ENCODE assay signal across 37 cellular contexts in genomic region chr7:29132980-29133379, GRCh38. TPM values are rescaled to one million over a fixed set of nuclear protein-coding genes. Genes with fewer than 3 reads are reported as not detected.
"Had no signal": no experiment of that assay in that cellular context is flagged by ENCODE, and none has a peak within 500 bp of the region (broad histone marks: within the 10 kb centered on the region; RNA-seq: fewer than 3 reads in every experiment).

No MANE protein-coding gene starts in this region.

- H3K27ac ChIP-seq: ascending aorta, cardiac muscle cell, VCaP had no signal

- FAIRE-seq: bronchial epithelial cell, TTC549 had no signal

- H3K27ac Mint-ChIP-seq: activated B cell treated with CpG ODN at 0.5 μM for 24 hours; activated CD4-positive, alpha-beta memory T cell treated with anti-CD3 and anti-CD28 coated beads, Interleukin-2, amount 10 ng/mL, durations not matched to agents 7 days and 5 days; activated CD4-positive, alpha-beta T cell treated with anti-CD3 and anti-CD28 coated beads, Interleukin-2, amount 10 ng/mL, durations not matched to agents 24 days and 14 days; activated CD8-positive, alpha-beta memory T cell treated with anti-CD3 and anti-CD28 coated beads, Interleukin-2, amount 10 ng/mL, durations not matched to agents 7 days and 5 days; activated CD8-positive, alpha-beta T cell treated with anti-CD3 and anti-CD28 coated beads, Interleukin-2, amount 10 ng/mL, durations not matched to agents 7 days and 5 days; activated naive CD4-positive, alpha-beta T cell treated with anti-CD3 and anti-CD28 coated beads, Interleukin-2, amount 10 ng/mL, durations not matched to agents 7 days and 5 days; activated naive CD4-positive, alpha-beta T cell treated with anti-CD3 and anti-CD28 coated beads, Interleukin-2, amount 50 U/mL, for 24 hours; activated naive CD8-positive, alpha-beta T cell; activated naive CD8-positive, alpha-beta T cell treated with anti-CD3 and anti-CD28 coated beads, Interleukin-2, amount 10 ng/mL, durations not matched to agents 7 days and 5 days; activated naive CD8-positive, alpha-beta T cell treated with anti-CD3 and anti-CD28 coated beads, Interleukin-2, amount 50 U/mL, for 24 hours; activated T-cell treated with anti-CD3 and anti-CD28 coated beads, Interleukin-2, amount 50 U/mL, for 72 hours; activated T-helper 1 cell treated with anti-CD3 and anti-CD28 coated beads, Interleukin-12 subunit alpha, Interleukin-12 subunit beta, Interleukin-2, Interleukin-4 antibody, amounts not matched to agents 30 ng/mL and 10 ng/mL and 1 ng/mL, durations not matched to agents 14 hours and 24 hours and 36 hours; activated T-helper 17 cell treated with anti-CD3 and anti-CD28 coated beads, Interleukin-2, amount 50 U/mL, for 72 hours; brain; T-helper 1 cell treated with Interleukin-12 subunit alpha and Interleukin-12 subunit beta and Interleukin-4 antibody, amounts not matched to agents 30 μg/mL and 1 μg/mL, for 36 hours; T-helper 2 cell treated with Interferon-gamma antibody and Interleukin-4, amounts not matched to agents 5 μg/mL and 100 μg/mL, for 36 hours had no signal

- DNase-seq: activated B cell treated with CpG ODN at 0.5 μM for 24 hours; activated CD4-positive, alpha-beta memory T cell treated with anti-CD3 and anti-CD28 coated beads, Interleukin-2, amount 10 ng/mL, durations not matched to agents 7 days and 5 days; activated CD4-positive, alpha-beta T cell treated with anti-CD3 and anti-CD28 coated beads for 4 hours; activated CD4-positive, alpha-beta T cell treated with anti-CD3 and anti-CD28 coated beads, Interleukin-2, amount 10 ng/mL, durations not matched to agents 24 days and 14 days; activated CD4-positive, alpha-beta T cell treated with anti-CD3 and anti-CD28 coated beads, Interleukin-2, amount 50 U/mL, for 48 hours; activated CD4-positive, CD25-positive, alpha-beta regulatory T cell treated with anti-CD3 and anti-CD28 coated beads, Interleukin-2, amount 50 U/mL, for 72 hours; activated CD8-positive, alpha-beta memory T cell treated with anti-CD3 and anti-CD28 coated beads for 24 hours; activated CD8-positive, alpha-beta memory T cell treated with anti-CD3 and anti-CD28 coated beads, Interleukin-2, amount 10 ng/mL, durations not matched to agents 7 days and 5 days; activated CD8-positive, alpha-beta memory T cell treated with anti-CD3 and anti-CD28 coated beads, Interleukin-2, amount 50 U/mL, for 48 hours; activated CD8-positive, alpha-beta T cell treated with anti-CD3 and anti-CD28 coated beads, Interleukin-2, amount 10 ng/mL, durations not matched to agents 7 days and 5 days; activated effector memory CD4-positive, alpha-beta T cell treated with anti-CD3 and anti-CD28 coated beads, Interleukin-2, amount 50 U/mL, for 16 hours; activated naive CD4-positive, alpha-beta T cell treated with anti-CD3 and anti-CD28 coated beads, Interleukin-2, amount 10 ng/mL, durations not matched to agents 7 days and 5 days; activated naive CD4-positive, alpha-beta T cell treated with Interleukin-2 at 50 U/mL for 16 hours; activated naive CD8-positive, alpha-beta T cell treated with anti-CD3 and anti-CD28 coated beads, Interleukin-2, amount 10 ng/mL, durations not matched to agents 7 days and 5 days; activated naive CD8-positive, alpha-beta T cell treated with anti-CD3 and anti-CD28 coated beads, Interleukin-2, amount 50 U/mL, for 24 hours; activated T-cell treated with anti-CD3 and anti-CD28 coated beads, Interleukin-2, amount 50 U/mL, for 4 hours; activated T-cell treated with anti-CD3 and anti-CD28 coated beads, Interleukin-2, amount 50 U/mL, for 72 hours; amygdala; anterior cingulate cortex; caudate nucleus; cerebellar nuclear complex; T-helper 1 cell; T-helper 2 cell; T-helper 9 cell had no signal

- H3K36me3 ChIP-seq: ascending aorta, cardiac muscle cell had no signal

- H3K36me3 Mint-ChIP-seq: activated CD8-positive, alpha-beta memory T cell treated with anti-CD3 and anti-CD28 coated beads, Interleukin-2, amount 10 ng/mL, durations not matched to agents 7 days and 5 days; activated naive CD4-positive, alpha-beta T cell treated with anti-CD3 and anti-CD28 coated beads, Interleukin-2, amount 10 ng/mL, durations not matched to agents 7 days and 5 days; activated naive CD4-positive, alpha-beta T cell treated with anti-CD3 and anti-CD28 coated beads, Interleukin-2, amount 50 U/mL, for 24 hours; activated naive CD8-positive, alpha-beta T cell; activated naive CD8-positive, alpha-beta T cell treated with anti-CD3 and anti-CD28 coated beads, Interleukin-2, amount 10 ng/mL, durations not matched to agents 7 days and 5 days; brain had no signal

- H3K4me1 ChIP-seq: ascending aorta had no signal

- H3K27me3 ChIP-seq: ascending aorta, cardiac muscle cell had no signal

- H3K4me3 Mint-ChIP-seq: activated B cell treated with CpG ODN at 0.5 μM for 24 hours; activated CD4-positive, alpha-beta memory T cell treated with anti-CD3 and anti-CD28 coated beads, Interleukin-2, amount 10 ng/mL, durations not matched to agents 7 days and 5 days; activated CD4-positive, alpha-beta T cell treated with anti-CD3 and anti-CD28 coated beads, Interleukin-2, amount 10 ng/mL, durations not matched to agents 24 days and 14 days; activated CD8-positive, alpha-beta memory T cell treated with anti-CD3 and anti-CD28 coated beads, Interleukin-2, amount 10 ng/mL, durations not matched to agents 7 days and 5 days; activated CD8-positive, alpha-beta T cell treated with anti-CD3 and anti-CD28 coated beads, Interleukin-2, amount 10 ng/mL, durations not matched to agents 7 days and 5 days; activated naive CD4-positive, alpha-beta T cell treated with anti-CD3 and anti-CD28 coated beads, Interleukin-2, amount 10 ng/mL, durations not matched to agents 7 days and 5 days; activated naive CD4-positive, alpha-beta T cell treated with anti-CD3 and anti-CD28 coated beads, Interleukin-2, amount 50 U/mL, for 24 hours; activated naive CD8-positive, alpha-beta T cell; activated naive CD8-positive, alpha-beta T cell treated with anti-CD3 and anti-CD28 coated beads, Interleukin-2, amount 10 ng/mL, durations not matched to agents 7 days and 5 days; activated naive CD8-positive, alpha-beta T cell treated with anti-CD3 and anti-CD28 coated beads, Interleukin-2, amount 50 U/mL, for 24 hours; activated T-cell treated with anti-CD3 and anti-CD28 coated beads, Interleukin-2, amount 50 U/mL, for 4 hours; activated T-cell treated with anti-CD3 and anti-CD28 coated beads, Interleukin-2, amount 50 U/mL, for 72 hours; activated T-helper 1 cell treated with anti-CD3 and anti-CD28 coated beads, Interleukin-12 subunit alpha, Interleukin-12 subunit beta, Interleukin-2, Interleukin-4 antibody, amounts not matched to agents 30 ng/mL and 10 ng/mL and 1 ng/mL, durations not matched to agents 14 hours and 24 hours and 36 hours; activated T-helper 17 cell treated with anti-CD3 and anti-CD28 coated beads, Interleukin-2, amount 50 U/mL, for 72 hours; brain; central memory CD8-positive, alpha-beta T cell; T-helper 1 cell treated with Interleukin-12 subunit alpha and Interleukin-12 subunit beta and Interleukin-4 antibody, amounts not matched to agents 30 μg/mL and 1 μg/mL, for 36 hours; T-helper 2 cell treated with Interferon-gamma antibody and Interleukin-4, amounts not matched to agents 5 μg/mL and 100 μg/mL, for 36 hours had no signal

- H3K9me3 Mint-ChIP-seq: activated CD4-positive, alpha-beta memory T cell treated with anti-CD3 and anti-CD28 coated beads, Interleukin-2, amount 10 ng/mL, durations not matched to agents 7 days and 5 days; activated CD4-positive, alpha-beta T cell treated with anti-CD3 and anti-CD28 coated beads, Interleukin-2, amount 10 ng/mL, durations not matched to agents 24 days and 14 days; activated naive CD4-positive, alpha-beta T cell treated with anti-CD3 and anti-CD28 coated beads, Interleukin-2, amount 10 ng/mL, durations not matched to agents 7 days and 5 days; activated naive CD4-positive, alpha-beta T cell treated with anti-CD3 and anti-CD28 coated beads, Interleukin-2, amount 50 U/mL, for 24 hours; activated naive CD8-positive, alpha-beta T cell treated with anti-CD3 and anti-CD28 coated beads, Interleukin-2, amount 10 ng/mL, durations not matched to agents 7 days and 5 days; activated T-cell treated with anti-CD3 and anti-CD28 coated beads, Interleukin-2, amount 50 U/mL, for 4 hours; activated T-helper 1 cell treated with anti-CD3 and anti-CD28 coated beads, Interleukin-12 subunit alpha, Interleukin-12 subunit beta, Interleukin-2, Interleukin-4 antibody, amounts not matched to agents 30 ng/mL and 10 ng/mL and 1 ng/mL, durations not matched to agents 14 hours and 24 hours and 36 hours; activated T-helper 17 cell treated with anti-CD3 and anti-CD28 coated beads, Interleukin-2, amount 50 U/mL, for 72 hours; central memory CD8-positive, alpha-beta T cell; T-helper 1 cell treated with Interleukin-12 subunit alpha and Interleukin-12 subunit beta and Interleukin-4 antibody, amounts not matched to agents 30 μg/mL and 1 μg/mL, for 36 hours; T-helper 2 cell treated with Interferon-gamma antibody and Interleukin-4, amounts not matched to agents 5 μg/mL and 100 μg/mL, for 36 hours had no signal

- H3K4me1 Mint-ChIP-seq: activated B cell treated with CpG ODN at 0.5 μM for 24 hours; activated CD4-positive, alpha-beta memory T cell treated with anti-CD3 and anti-CD28 coated beads, Interleukin-2, amount 10 ng/mL, durations not matched to agents 7 days and 5 days; activated CD4-positive, alpha-beta T cell treated with anti-CD3 and anti-CD28 coated beads, Interleukin-2, amount 10 ng/mL, durations not matched to agents 24 days and 14 days; activated CD8-positive, alpha-beta memory T cell treated with anti-CD3 and anti-CD28 coated beads, Interleukin-2, amount 10 ng/mL, durations not matched to agents 7 days and 5 days; activated naive CD4-positive, alpha-beta T cell treated with anti-CD3 and anti-CD28 coated beads, Interleukin-2, amount 10 ng/mL, durations not matched to agents 7 days and 5 days; activated naive CD4-positive, alpha-beta T cell treated with anti-CD3 and anti-CD28 coated beads, Interleukin-2, amount 50 U/mL, for 24 hours; activated naive CD8-positive, alpha-beta T cell treated with anti-CD3 and anti-CD28 coated beads, Interleukin-2, amount 10 ng/mL, durations not matched to agents 7 days and 5 days; activated naive CD8-positive, alpha-beta T cell treated with anti-CD3 and anti-CD28 coated beads, Interleukin-2, amount 50 U/mL, for 24 hours; activated T-helper 17 cell treated with anti-CD3 and anti-CD28 coated beads, Interleukin-2, amount 50 U/mL, for 72 hours; central memory CD8-positive, alpha-beta T cell had no signal

- H3K4me3 ChIP-seq: ascending aorta, cardiac muscle cell had no signal

- H3K9me3 ChIP-seq: ascending aorta had no signal

- ATAC-seq: activated CD8-positive, alpha-beta memory T cell treated with anti-CD3 and anti-CD28 coated beads, Interleukin-2, amount 10 ng/mL, durations not matched to agents 7 days and 5 days; activated CD8-positive, alpha-beta T cell treated with anti-CD3 and anti-CD28 coated beads, Interleukin-2, amount 10 ng/mL, durations not matched to agents 7 days and 5 days; activated naive CD8-positive, alpha-beta T cell treated with anti-CD3 and anti-CD28 coated beads, Interleukin-2, amount 50 U/mL, for 24 hours; activated T-cell treated with anti-CD3 and anti-CD28 coated beads, Interleukin-2, amount 50 U/mL, for 4 hours; activated T-cell treated with anti-CD3 and anti-CD28 coated beads, Interleukin-2, amount 50 U/mL, for 72 hours; activated T-helper 17 cell treated with anti-CD3 and anti-CD28 coated beads, Interleukin-2, amount 50 U/mL, for 72 hours had no signal

RNA-seq across cellular contexts. Expression of gene CPVL, which starts 13.4 kb away (rescaled TPM):
- total RNA-seq: activated B cell treated with CpG ODN at 0.5 μM for 24 hours; activated CD4-positive, alpha-beta T cell treated with anti-CD3 and anti-CD28 coated beads, Interleukin-2, amount 10 ng/mL, durations not matched to agents 24 days and 14 days; activated CD8-positive, alpha-beta T cell treated with anti-CD3 and anti-CD28 coated beads, Interleukin-2, amount 10 ng/mL, durations not matched to agents 7 days and 5 days; activated T-helper 1 cell treated with anti-CD3 and anti-CD28 coated beads, Interleukin-12 subunit alpha, Interleukin-12 subunit beta, Interleukin-2, Interleukin-4 antibody, amounts not matched to agents 30 ng/mL and 10 ng/mL and 1 ng/mL, durations not matched to agents 14 hours and 24 hours and 36 hours; bronchial epithelial cell had no signal
